Comparison of ENCODE assay signal across 25 cellular contexts in genomic region chr12:12541782-12542181, GRCh38. TPM values are rescaled to one million over a fixed set of nuclear protein-coding genes. Genes with fewer than 3 reads are reported as not detected.
DNase-seq lines count a peak whose midpoint lies in the region; ATAC-seq, FAIRE-seq and TF ChIP-seq lines count a peak whose summit lies in the region.
"Had no signal": no experiment of that assay in that cellular context is flagged by ENCODE, and none has a peak within 500 bp of the region (broad histone marks: within the 10 kb centered on the region; RNA-seq: fewer than 3 reads in every experiment).

No MANE protein-coding gene starts in this region.

- POLR2A ChIA-PET in K562 (lab: Yijun Ruan, JAX) = no interaction called here
- POLR2A ChIA-PET in naive thymus-derived CD8-positive, alpha-beta T cell (lab: Charles Lee) = no interaction called here

- H3K4me3 ChIP-seq in BLaER1 (no peak overlapping the region), K562 (no peak overlapping the region)
- H3K4me3 ChIP-seq in CD4-positive, CD25-positive, alpha-beta regulatory T cell (ENCODE audit: low read depth, low read length) = no peak overlapping the region
- H3K4me3 ChIP-seq: GM12878 had no signal

- DNase-seq in CD4-positive, CD25-positive, alpha-beta regulatory T cell = no peak
- DNase-seq in T-helper 17 cell (no peak), K562 (ENCODE audit: extremely low read depth in 1 of 4, low spot score in 3 of 4) (no peak), NCI-H446 treated with DMSO at 0.1 percent for 48 hours (lab: John Stamatoyannopoulos, UW) (no peak), SW 1271 (lab: John Stamatoyannopoulos, UW) (no peak)
- DNase-seq in naive thymus-derived CD8-positive, alpha-beta T cell = no peak
- DNase-seq: 8988T; ACHN; BE2C; CD4-positive, alpha-beta memory T cell; CD8-positive, alpha-beta memory T cell; COR-L47; DMS 273 treated with DMSO at 0.1 percent for 48 hours; DMS153; DMS53; DMS79; DND-41; EL; GDM1 had no signal

- H4K20me1 ChIP-seq in BLaER1 (no peaks in the 10 kb centered on the region), K562 (replicated peaks; ENCODE audit: control insufficient read depth, insufficient read depth, low read length) (no peaks in the 10 kb centered on the region)
- H4K20me1 ChIP-seq: BLaER1 treated with 17β-estradiol and CSF1 and Interleukin-3, amounts not matched to agents 10 nM and 100 nM had no signal

- WGBS in K562 (ENCODE audit: insufficient coverage, low coverage, missing lambda C conversion rate) = 72% methylated on average over 4 of the region's 4 CpGs

- TF ChIP-seq POLR2A in K562 (conservative IDR thresholded peaks at IDR 0.05) = no peak

- no TSS peak for BruUV-seq in K562 (replicated peaks; lab: Mats Ljungman, UMichigan)

- no peak for TF ChIP-seq RAD21 in K562 (CRISPR knock-in tag; conservative IDR thresholded peaks at IDR 0.05 in 1 of 2, IDR thresholded peaks at IDR 0.05 in 1 of 2)

- H3K27me3 Mint-ChIP-seq in CD4-positive, CD25-positive, alpha-beta regulatory T cell = no peaks in the 10 kb centered on the region
- H3K27me3 Mint-ChIP-seq in T-helper 17 cell = no peaks in the 10 kb centered on the region
- no peaks in the 10 kb centered on the region for H3K27me3 Mint-ChIP-seq in naive thymus-derived CD8-positive, alpha-beta T cell
- H3K27me3 Mint-ChIP-seq: CD4-positive, alpha-beta memory T cell; CD8-positive, alpha-beta memory T cell had no signal

- H3K9me3 ChIP-seq in BLaER1 (0 out of 2 replicates have a peak, but pooled peaks cover 4% of the 10 kb centered on the region), T-helper 17 cell (ENCODE audit: control insufficient read depth, low read length, poor library complexity, severe bottlenecking) (no peaks in the 10 kb centered on the region), K562 (replicated peaks; ENCODE audit: control insufficient read depth, insufficient read depth, low read depth, low read length) (no peaks in the 10 kb centered on the region)
- H3K9me3 ChIP-seq in CD4-positive, CD25-positive, alpha-beta regulatory T cell (ENCODE audit: control insufficient read depth in 2 of 2, low read length in 2 of 2) = no peaks in the 10 kb centered on the region
- H3K9me3 ChIP-seq: BE2C had no signal

- H3K4me1 Mint-ChIP-seq in CD4-positive, CD25-positive, alpha-beta regulatory T cell = peaks cover 39 to 83% (median 60%) of the 10 kb centered on the region in 4 donors
- peaks cover 30% of the 10 kb centered on the region for H3K4me1 Mint-ChIP-seq in T-helper 17 cell
- peaks cover 4 to 28% (median 20%) of the 10 kb centered on the region in 4 donors for H3K4me1 Mint-ChIP-seq in naive thymus-derived CD8-positive, alpha-beta T cell

- peak overlapping the region in 1 of 4 donors; percentile 30 for H3K4me3 Mint-ChIP-seq in CD4-positive, CD25-positive, alpha-beta regulatory T cell
- H3K4me3 Mint-ChIP-seq in T-helper 17 cell = no peak overlapping the region
- no peak overlapping the region for H3K4me3 Mint-ChIP-seq in naive thymus-derived CD8-positive, alpha-beta T cell

- H3K27me3 ChIP-seq in BLaER1 = no peaks in the 10 kb centered on the region
- no peaks in the 10 kb centered on the region for H3K27me3 ChIP-seq in CD4-positive, CD25-positive, alpha-beta regulatory T cell (ENCODE audit: control insufficient read depth, insufficient read depth, low read length)
- no peaks in the 10 kb centered on the region for H3K27me3 ChIP-seq in K562 (ENCODE audit: control insufficient read depth in 2 of 2, insufficient read depth in 2 of 2, low read length in 2 of 2)
- H3K27me3 ChIP-seq: BE2C; BLaER1 treated with 17β-estradiol and CSF1 and Interleukin-3, amounts not matched to agents 10 nM and 100 nM had no signal

- no peak for TF ChIP-seq CTCF in K562 (IDR thresholded peaks at IDR 0.05 in 2 of 3, conservative IDR thresholded peaks at IDR 0.05 in 1 of 3; ENCODE audit: insufficient read depth in 2 of 3, low read depth in 1 of 3, low read length in 3 of 3)

- H3K9me3 Mint-ChIP-seq in CD4-positive, CD25-positive, alpha-beta regulatory T cell = no peaks in the 10 kb centered on the region
- H3K9me3 Mint-ChIP-seq in naive thymus-derived CD8-positive, alpha-beta T cell = peaks cover 0 to 2% (median 0%) of the 10 kb centered on the region in 9 donors
- H3K9me3 Mint-ChIP-seq: CD4-positive, alpha-beta memory T cell; CD8-positive, alpha-beta memory T cell had no signal

- H2AFZ ChIP-seq in K562 (ENCODE audit: low read depth, low read length) = no peak overlapping the region

- no peaks in the 10 kb centered on the region; the same call in 2 of the 3 replicates for H3K79me2 ChIP-seq in K562 (ENCODE audit: control insufficient read depth, insufficient read depth, low read length)

- H3K4me1 ChIP-seq in BLaER1 = peaks cover 21% of the 10 kb centered on the region
- peaks cover 33% of the 10 kb centered on the region for H3K4me1 ChIP-seq in CD4-positive, CD25-positive, alpha-beta regulatory T cell (ENCODE audit: control insufficient read depth, insufficient read depth, low read length, poor library complexity, severe bottlenecking)
- no peaks in the 10 kb centered on the region for H3K4me1 ChIP-seq in K562 (replicated peaks in 1 of 2; ENCODE audit: control insufficient read depth in 2 of 2, insufficient read depth in 2 of 2, low read length in 2 of 2)

- H3K36me3 Mint-ChIP-seq in CD4-positive, CD25-positive, alpha-beta regulatory T cell = peaks cover 9% of the 10 kb centered on the region
- peaks cover 2% of the 10 kb centered on the region for H3K36me3 Mint-ChIP-seq in T-helper 17 cell (ENCODE audit: low read depth)
- H3K36me3 Mint-ChIP-seq in naive thymus-derived CD8-positive, alpha-beta T cell = no peaks in the 10 kb centered on the region

- no peak overlapping the region for H3K27ac ChIP-seq in BLaER1
- H3K27ac ChIP-seq in CD4-positive, CD25-positive, alpha-beta regulatory T cell (ENCODE audit: insufficient read depth, low read length, poor library complexity, severe bottlenecking) = no peak overlapping the region
- no peak overlapping the region for H3K27ac ChIP-seq in K562 (ENCODE audit: extremely low read depth, low read depth, low read length)
- H3K27ac ChIP-seq: C4-2B had no signal

- FAIRE-seq in K562 (lab: Jason Lieb, UNC) = no peak
- FAIRE-seq: A204.1, GM12878, GM12892 had no signal

- ATAC-seq in CD4-positive, CD25-positive, alpha-beta regulatory T cell (ENCODE audit: low read depth in 2 of 2) = no peak
- ATAC-seq in T-helper 17 cell = no peak
- no peak for ATAC-seq in K562
- ATAC-seq in naive thymus-derived CD8-positive, alpha-beta T cell = no peak

- no peaks in the 10 kb centered on the region for H3K36me3 ChIP-seq in BLaER1
- H3K36me3 ChIP-seq in CD4-positive, CD25-positive, alpha-beta regulatory T cell (ENCODE audit: control insufficient read depth, insufficient read depth, low read length) = peaks cover 10% of the 10 kb centered on the region
- no peaks in the 10 kb centered on the region for H3K36me3 ChIP-seq in K562 (ENCODE audit: control insufficient read depth, insufficient read depth, low read length)
- H3K36me3 ChIP-seq: BE2C had no signal

- peak overlapping the region in 2 of 3 donors; percentile 83 to 88 for H3K27ac Mint-ChIP-seq in CD4-positive, CD25-positive, alpha-beta regulatory T cell
- peak overlapping the region; percentile 69 for H3K27ac Mint-ChIP-seq in T-helper 17 cell
- H3K27ac Mint-ChIP-seq in naive thymus-derived CD8-positive, alpha-beta T cell = peak overlapping the region in 3 of 10 donors; percentile 24 to 44 (median 38)

- no peak for TF ChIP-seq EP300 in K562 (IDR thresholded peaks at IDR 0.05; ENCODE audit: low read length)

- CTCF ChIA-PET in K562 (lab: Yijun Ruan, JAX; ENCODE audit: low intra/inter-chr PET ratio) = no interaction called here

- H3K4me2 ChIP-seq in BLaER1 = peak overlapping the region; percentile 89
- H3K4me2 ChIP-seq in K562 (ENCODE audit: insufficient read depth, low read length) = no peak overlapping the region

- intact Hi-C loops in K562 (cut with micrococcal nuclease) = no loop called here

- no peak overlapping the region for H3K9ac ChIP-seq in BLaER1
- H3K9ac ChIP-seq in K562 (ENCODE audit: insufficient read depth in 1 of 2, low read depth in 2 of 2, low read length in 2 of 2) = no peak overlapping the region

- no peaks in the 10 kb centered on the region for H3K9me1 ChIP-seq in K562 (ENCODE audit: control insufficient read depth, insufficient read depth, low read length)

- in situ Hi-C loops in K562 (cut with MboI) = no loop called here

TF ChIP-seq in K562, 482 proteins besides CTCF, POLR2A, EP300 and RAD21:
- TF ChIP-seq ASH1L (IDR thresholded peaks at IDR 0.05; ENCODE audit: borderline replicate concordance, low read depth, partially characterized antibody) = no peak
- TF ChIP-seq ZNF146 (CRISPR knock-in tag; IDR thresholded peaks at IDR 0.05; ENCODE audit: unreplicated experiment) = peak; percentile 28

RNA-seq across cellular contexts. Expression of gene DUSP16, which starts 20.9 kb away (rescaled TPM):
- 108 TPM for total RNA-seq in CD4-positive, CD25-positive, alpha-beta regulatory T cell
- polyA plus RNA-seq in CD4-positive, CD25-positive, alpha-beta regulatory T cell = 10 to 100 TPM; 29.4 to 40.7 (median 30.2) TPM
- total RNA-seq in T-helper 17 cell (10 to 100 TPM; 81.1 to 94.8 TPM), K562 (2014; rRNA removed) (4.7 and 5.6 TPM in 2 replicates), K562 (2014; rRNA removed; fragmentation: Illumina TruSeq; extraction: Trizol) (5.7 and 7.1 TPM in 2 replicates), K562 (2015; rRNA removed; fragmentation: Illumina TruSeq; extraction: Trizol) (6.2 and 6.4 TPM in 2 replicates), K562 (2021) (9.2 and 10.1 TPM in 2 replicates)
- total RNA-seq in K562 (2011; cell fraction: chromatin; rRNA removed; ENCODE audit: low replicate concordance) = 11.4 and 26.0 TPM in 2 replicates
- total RNA-seq in K562 (2011; cell fraction: nucleolus; rRNA removed) = 5.7 and 5.8 TPM in 2 replicates
- 7.7 and 9.8 TPM in 2 replicates for total RNA-seq in K562 (2011; cell fraction: nucleoplasm; rRNA removed)
- polyA plus RNA-seq in K562 (2011; rRNA removed) (10.0 and 12.3 TPM in 2 replicates), K562 (2014; fragmentation: Illumina TruSeq; extraction: Trizol) (7.0 and 8.0 TPM in 2 replicates), K562 (2014; fragmentation: Nextera tagmentation; extraction: Ambion mirVana) (1 to 10 TPM in 1 of 2 experiments, under 1 TPM in 1; 0.70 to 1.1 TPM), K562 (2014; rRNA removed) (5.1 and 5.8 TPM in 2 replicates)
- 6.5 and 7.6 TPM in 2 replicates for polyA plus RNA-seq in K562 (2011; cell fraction: cytosol; rRNA removed)
- polyA plus RNA-seq in K562 (2011; cell fraction: nucleus; rRNA removed) = 4.4 and 7.8 TPM in 2 replicates
- 4.5 and 5.1 TPM in 2 replicates for polyA plus RNA-seq in K562 (2012)
- polyA minus RNA-seq in K562 (2011; rRNA and poly(A)+ RNA removed) = 18.1 and 24.1 TPM in 2 replicates
- 9.5 and 10.6 TPM in 2 replicates for polyA minus RNA-seq in K562 (2011; cell fraction: cytosol; rRNA and poly(A)+ RNA removed)
- polyA minus RNA-seq in K562 (2011; cell fraction: nucleus; rRNA and poly(A)+ RNA removed) = 3.1 and 7.0 TPM in 2 replicates
- 10 to 100 TPM; 27.0 to 30.4 TPM for total RNA-seq in naive thymus-derived CD8-positive, alpha-beta T cell
- polyA plus RNA-seq in naive thymus-derived CD8-positive, alpha-beta T cell = 1 to 10 TPM; 4.5 to 4.7 (median 4.6) TPM
